In genomic region chr7:135801045-135801693, GRCh38 we compare ENCODE assay signal across 8 cellular contexts. TPM values are rescaled to one million over a fixed set of nuclear protein-coding genes. Genes with fewer than 3 reads are reported as not detected.
DNase-seq lines count a peak whose midpoint lies in the region; ATAC-seq and TF ChIP-seq lines count a peak whose summit lies in the region.

No MANE protein-coding gene starts in this region.

- no peak for TF ChIP-seq POLR2A in stomach (IDR thresholded peaks at IDR 0.05)

- no TSS peak for BruUV-seq in PC-3 (replicated peaks; lab: Mats Ljungman, UMichigan)

- no peaks in the 10 kb centered on the region for H3K79me2 ChIP-seq in Karpas-422 (ENCODE audit: low read length)
- H3K79me2 ChIP-seq in PC-3 (ENCODE audit: low read length), result no peaks in the 10 kb centered on the region

- no peaks in the 10 kb centered on the region for H4K20me1 ChIP-seq in Karpas-422 (ENCODE audit: insufficient read depth, low read depth, low read length)
- no peaks in the 10 kb centered on the region for H4K20me1 ChIP-seq in PC-3 (ENCODE audit: low read length)

- CTCF ChIA-PET in PC-3 (lab: Charles Lee), result interaction anchor here (0.6 kb wide), 3 partner anchors 106 to 212 kb away, joined by 3 to 5 read pairs (median 3); no protein-coding TSS in a partner anchor

- H3K4me2 ChIP-seq in Karpas-422 (ENCODE audit: low read depth, low read length, poor library complexity, severe bottlenecking) (peak overlapping the region; percentile 30), PC-3 (ENCODE audit: low read length) (peak overlapping the region; percentile 60)

- H3K36me3 ChIP-seq in Karpas-422 (ENCODE audit: insufficient read depth, low read length) (no peaks in the 10 kb centered on the region), PC-3 (ENCODE audit: low read depth, low read length) (no peaks in the 10 kb centered on the region), kidney epithelial cell (ENCODE audit: control insufficient read depth, insufficient read depth, low read length) (no peaks in the 10 kb centered on the region), stomach (no peaks in the 10 kb centered on the region)

- H2AFZ ChIP-seq in Karpas-422 (ENCODE audit: low read length), result 0 out of 2 replicates have a peak overlapping the region, but pooled peaks have one; percentile 10
- H2AFZ ChIP-seq in PC-3 (ENCODE audit: low read length), result peak overlapping the region; percentile 61

- DNase-seq in activated gamma-delta T cell treated with Interleukin-2 at 50 U/mL for 16 hours (peak; percentile 28), activated gamma-delta T cell (lab: John Stamatoyannopoulos, UW) (no peak), Karpas-422 (peak; percentile 83), PC-3 (peak; percentile 80), kidney epithelial cell (ENCODE audit: low read depth) (no peak), stomach (no peak)
- DNase-seq in central memory CD4-positive, alpha-beta T cell, result peak; percentile 61

- peak; percentile 71 for ATAC-seq in GM21529 (IDR thresholded peaks at IDR 0.05; ENCODE audit: unreplicated experiment)
- ATAC-seq in PC-3, result peak; percentile 64

- H3K27ac ChIP-seq in Karpas-422 (ENCODE audit: low read length) (no peak overlapping the region), PC-3 (ENCODE audit: low read length) (no peak overlapping the region), stomach (no peak overlapping the region)

- H3F3A ChIP-seq in PC-3 (ENCODE audit: low read length, unreplicated experiment), result no peaks in the 10 kb centered on the region

- H3K9me2 ChIP-seq in Karpas-422 (replicated peaks; ENCODE audit: insufficient read depth, low read length) (no peaks in the 10 kb centered on the region), PC-3 (replicated peaks; ENCODE audit: low read length) (no peaks in the 10 kb centered on the region)

- H3K27me3 ChIP-seq in Karpas-422 (ENCODE audit: low read length), result no peaks in the 10 kb centered on the region
- H3K27me3 ChIP-seq in PC-3 (ENCODE audit: low read length), result no peaks in the 10 kb centered on the region
- peaks cover 5% of the 10 kb centered on the region for H3K27me3 ChIP-seq in kidney epithelial cell (ENCODE audit: control insufficient read depth, insufficient read depth, low read length)
- peaks cover 0 to 6% (median 0%) of the 10 kb centered on the region in 3 donors for H3K27me3 ChIP-seq in stomach

- H3K9me3 ChIP-seq in Karpas-422 (ENCODE audit: low read length), result no peaks in the 10 kb centered on the region
- no peaks in the 10 kb centered on the region for H3K9me3 ChIP-seq in PC-3 (ENCODE audit: low read length)
- H3K9me3 ChIP-seq in stomach, result no peaks in the 10 kb centered on the region

- WGBS in stomach, 5 donors, result 29 to 40% (median 38%) methylated on average over 16 of the region's 16 CpGs

- no peak for TF ChIP-seq EP300 in stomach (IDR thresholded peaks at IDR 0.05)

- no peak overlapping the region for H3K4me3 ChIP-seq in Karpas-422 (ENCODE audit: low read length)
- 0 out of 2 replicates have a peak overlapping the region, but pooled peaks have one; percentile 6 for H3K4me3 ChIP-seq in PC-3 (ENCODE audit: low read length)
- no peak overlapping the region for H3K4me3 ChIP-seq in kidney epithelial cell (ENCODE audit: low read depth, low read length)
- no peak overlapping the region for H3K4me3 ChIP-seq in stomach

- H3K9ac ChIP-seq in Karpas-422 (ENCODE audit: low read length), result no peak overlapping the region
- H3K9ac ChIP-seq in PC-3 (ENCODE audit: low read length), result no peak overlapping the region

- POLR2A ChIA-PET in PC-3 (lab: Charles Lee; ENCODE audit: unreplicated experiment), result no interaction called here

- H3K4me1 ChIP-seq in Karpas-422 (ENCODE audit: low read length) (no peaks in the 10 kb centered on the region), PC-3 (ENCODE audit: insufficient read depth, low read length) (no peaks in the 10 kb centered on the region), stomach (peaks cover 0 to 24% (median 10%) of the 10 kb centered on the region in 4 donors)

- intact Hi-C loops in PC-3 (cut with micrococcal nuclease) (loop anchor here (1.0 to 5.0 kb wide), 4 partner anchors 138 to 1791 kb away; partner anchors contain the start of gene STMP1), stomach (cut with DNase I; ENCODE audit: low total_unique reads) (loop anchor here (5.0 kb wide), 1 partner anchor 206 kb away; no protein-coding TSS in a partner anchor)

- TF ChIP-seq CTCF in PC-3 (conservative IDR thresholded peaks at IDR 0.05; ENCODE audit: low read depth, low read length) (peak; percentile 88), kidney epithelial cell (IDR thresholded peaks at IDR 0.05; ENCODE audit: insufficient read depth, low read length, poor library complexity, severe bottlenecking) (peak; percentile 77), stomach (IDR thresholded peaks at IDR 0.05) (peak in 5 of 7 experiments; percentile 57 to 82 (median 62))

RNA-seq across cellular contexts. Expression of gene FAM180A, which starts 52.6 kb away (rescaled TPM):
- not detected in 2 replicates for total RNA-seq in Karpas-422 (2014; rRNA removed; shearing (Covaris generic); ENCODE audit: low replicate concordance)
- total RNA-seq in PC-3 (2014; rRNA removed) (not detected in 2 replicates), kidney epithelial cell (not detected in 2 replicates), stomach (1 to 10 TPM in 1 of 5 donors, not detected in 4; 5.8 TPM)
- polyA plus RNA-seq in stomach, result 1 to 10 TPM in 1 of 3 donors, under 1 TPM in 2; 0.08 to 2.1 (median 0.75) TPM

Comparison
In these comparisons a context has a peak if more than half of its experiments do, and no peak if none do; other contexts are left out.
1. DNase-seq: peak in activated gamma-delta T cell treated with Interleukin-2 at 50 U/mL for 16 hours (single experiment), Karpas-422 (single experiment), PC-3 (single experiment) and central memory CD4-positive, alpha-beta T cell (single experiment); none in activated gamma-delta T cell (single experiment), kidney epithelial cell (single experiment) and stomach (single experiment).
2. Peak in every context shown above with its lines, with median percentiles within 50 percentile points of each other: CTCF ChIP-seq.